Comparison of ENCODE assay signal across 12 cellular contexts in the genomic region with DNA sequence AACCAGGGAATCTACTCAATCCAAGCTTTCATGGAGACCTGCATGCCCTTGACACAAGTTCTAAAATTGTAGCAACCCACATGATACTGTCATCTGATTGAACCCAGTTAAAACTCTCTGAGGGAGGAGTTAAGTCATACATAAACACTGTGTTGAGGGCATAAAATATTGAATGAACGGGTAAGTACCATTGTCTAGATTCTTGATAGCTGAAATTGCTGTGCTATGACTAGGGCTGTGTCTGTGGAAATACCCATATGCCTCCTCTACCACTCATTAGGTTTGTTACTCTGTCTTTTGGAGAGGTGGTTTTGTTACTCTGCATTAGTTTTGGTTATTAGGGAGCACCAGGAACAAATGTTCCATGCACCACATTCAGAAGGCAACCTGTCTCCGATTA. TPM values are rescaled to one million over a fixed set of nuclear protein-coding genes. Genes with fewer than 3 reads are reported as not detected.
DNase-seq lines count a peak whose midpoint lies in the region; ATAC-seq lines count a peak whose summit lies in the region.
"Had no signal": no experiment of that assay in that cellular context is flagged by ENCODE, and none has a peak within 500 bp of the region (broad histone marks: within the 10 kb centered on the region; RNA-seq: fewer than 3 reads in every experiment).

No MANE protein-coding gene starts in this region.

- H3K27ac Mint-ChIP-seq in T-helper 17 cell: peak overlapping the region; percentile 72
- H3K27ac Mint-ChIP-seq: progenitor cell of endocrine pancreas had no signal

- H3K4me1 ChIP-seq in HAP-1: no peaks in the 10 kb centered on the region

- H3K36me3 ChIP-seq in HAP-1 (replicated peaks): no peaks in the 10 kb centered on the region

- no peak overlapping the region for H3K4me3 Mint-ChIP-seq in T-helper 17 cell

- ATAC-seq in GM18502 (IDR thresholded peaks at IDR 0.05; ENCODE audit: poor library complexity, unreplicated experiment) (peak; percentile 69), GM19351 (IDR thresholded peaks at IDR 0.05; ENCODE audit: unreplicated experiment) (peak; percentile 67), HG03039 (IDR thresholded peaks at IDR 0.05; ENCODE audit: unreplicated experiment) (peak; percentile 49), T-helper 17 cell (no peak)

- no peak overlapping the region for H3K4me3 ChIP-seq in HAP-1

- H3K9me3 ChIP-seq in T-helper 17 cell (ENCODE audit: control insufficient read depth, low read length, poor library complexity, severe bottlenecking): no peaks in the 10 kb centered on the region
- no peaks in the 10 kb centered on the region for H3K9me3 ChIP-seq in HAP-1

- H3K27me3 ChIP-seq in HAP-1 (ENCODE audit: low read depth): no peaks in the 10 kb centered on the region

- no peaks in the 10 kb centered on the region for H3K27me3 Mint-ChIP-seq in T-helper 17 cell
- H3K27me3 Mint-ChIP-seq: progenitor cell of endocrine pancreas had no signal

- in situ Hi-C loops in HAP-1 (cut with MboI; ENCODE audit: low sequenced_read_pairs): no loop called here

- H3K4me1 Mint-ChIP-seq in T-helper 17 cell: peaks cover 44% of the 10 kb centered on the region

- DNase-seq in T-helper 17 cell: no peak
- DNase-seq in Kasumi-1 (lab: John Stamatoyannopoulos, UW): no peak
- no peak for DNase-seq in NCI-H2227 treated with DMSO at 0.1 percent for 48 hours (lab: John Stamatoyannopoulos, UW)
- DNase-seq in stimulated activated naive CD4-positive, alpha-beta T cell (lab: John Stamatoyannopoulos, UW): no peak
- no peak for DNase-seq in HAP-1 (ENCODE audit: low spot score in 2 of 2)
- DNase-seq: DMS 273 treated with DMSO at 0.1 percent for 48 hours, head of caudate nucleus, NCI-H446 had no signal

- peaks cover 2% of the 10 kb centered on the region for H3K36me3 Mint-ChIP-seq in T-helper 17 cell (ENCODE audit: low read depth)

RNA-seq across cellular contexts. Expression of a gene that starts 7.6 kb away (rescaled TPM):
- 1 to 10 TPM; 2.9 to 4.6 TPM for total RNA-seq in T-helper 17 cell

RNA-seq across cellular contexts. Expression of a gene that starts 33.4 kb away (rescaled TPM):
- total RNA-seq in T-helper 17 cell: under 1 TPM; 0.16 to 0.52 TPM
